18 cellular contexts compared by ENCODE assay signal in genomic region chr11:126086248-126086647, GRCh38. TPM values are rescaled to one million over a fixed set of nuclear protein-coding genes. Genes with fewer than 3 reads are reported as not detected.
DNase-seq lines count a peak whose midpoint lies in the region; ATAC-seq and TF ChIP-seq lines count a peak whose summit lies in the region.
"Had no signal": no experiment of that assay in that cellular context is flagged by ENCODE, and none has a peak within 500 bp of the region (broad histone marks: within the 10 kb centered on the region; RNA-seq: fewer than 3 reads in every experiment).

No MANE protein-coding gene starts in this region.

- peaks cover 62% of the 10 kb centered on the region for H3K4me1 Mint-ChIP-seq in neural progenitor cell
- H3K4me1 Mint-ChIP-seq: CD14-positive monocyte had no signal

- H3K27me3 ChIP-seq in BLaER1 treated with 17β-estradiol and CSF1 and Interleukin-3, amounts not matched to agents 10 nM and 100 nM = no peaks in the 10 kb centered on the region
- H3K27me3 ChIP-seq in neural progenitor cell (peaks cover 64% of the 10 kb centered on the region), hepatocyte (no peaks in the 10 kb centered on the region)

- H3K36me3 ChIP-seq in BLaER1 treated with 17β-estradiol and CSF1 and Interleukin-3, amounts not matched to agents 10 nM and 100 nM = no peaks in the 10 kb centered on the region
- H3K36me3 ChIP-seq in neural progenitor cell (no peaks in the 10 kb centered on the region), hepatocyte (replicated peaks; ENCODE audit: insufficient read depth, low read depth) (no peaks in the 10 kb centered on the region)

- no peaks in the 10 kb centered on the region for H3K36me3 Mint-ChIP-seq in neural progenitor cell
- H3K36me3 Mint-ChIP-seq: CD14-positive monocyte; CD8-positive, alpha-beta memory T cell had no signal

- H3K4me2 ChIP-seq in BLaER1 treated with 17β-estradiol and CSF1 and Interleukin-3, amounts not matched to agents 10 nM and 100 nM = peak overlapping the region in 7 of 11 experiments; percentile 22 to 45 (median 35); a peak in 12 of 22 replicates
- H3K4me2 ChIP-seq in neural progenitor cell (no peak overlapping the region), hepatocyte (no peak overlapping the region)
- H3K4me2 ChIP-seq: GM23338 had no signal

- ATAC-seq in GM21619 (IDR thresholded peaks at IDR 0.05; ENCODE audit: unreplicated experiment) = no peak
- ATAC-seq: GM12878, GM23338, HCT116 had no signal

- H3K4me3 Mint-ChIP-seq in neural progenitor cell = no peak overlapping the region
- H3K4me3 Mint-ChIP-seq: CD14-positive monocyte; CD4-positive, alpha-beta T cell; CD8-positive, alpha-beta memory T cell; GM23338; H9; HFFc6 had no signal

- H2AFZ ChIP-seq in neural progenitor cell (replicated peaks) (no peak overlapping the region), hepatocyte (no peak overlapping the region)
- H2AFZ ChIP-seq: GM23338 had no signal

- H3K9ac ChIP-seq in BLaER1 treated with 17β-estradiol and CSF1 and Interleukin-3, amounts not matched to agents 10 nM and 100 nM = no peak overlapping the region
- no peak overlapping the region for H3K9ac ChIP-seq in neural progenitor cell

- H3K27ac ChIP-seq in BLaER1 treated with 17β-estradiol and CSF1 and Interleukin-3, amounts not matched to agents 10 nM and 100 nM = no peak overlapping the region
- H3K27ac ChIP-seq in neural progenitor cell = no peak overlapping the region
- H3K27ac ChIP-seq in hepatocyte = no peak overlapping the region

- H3K9me3 ChIP-seq in BLaER1 treated with 17β-estradiol and CSF1 and Interleukin-3, amounts not matched to agents 10 nM and 100 nM (replicated peaks in 1 of 11) = peaks cover 0 to 13% (median 0%) of the 10 kb centered on the region in 11 experiments; a peak in 4 of 22 replicates
- H3K9me3 ChIP-seq in neural progenitor cell (ENCODE audit: low read depth) (no peaks in the 10 kb centered on the region), hepatocyte (ENCODE audit: low read depth) (no peaks in the 10 kb centered on the region)

- H4K20me1 ChIP-seq in BLaER1 treated with 17β-estradiol and CSF1 and Interleukin-3, amounts not matched to agents 10 nM and 100 nM = no peaks in the 10 kb centered on the region
- peaks cover 24% of the 10 kb centered on the region for H4K20me1 ChIP-seq in neural progenitor cell (ENCODE audit: low read depth)
- no peaks in the 10 kb centered on the region for H4K20me1 ChIP-seq in hepatocyte (ENCODE audit: insufficient read depth, poor library complexity, severe bottlenecking)

- H3K79me2 ChIP-seq in neural progenitor cell (ENCODE audit: low read depth) (no peaks in the 10 kb centered on the region), hepatocyte (no peaks in the 10 kb centered on the region)

- H3K9me2 ChIP-seq in hepatocyte (replicated peaks; ENCODE audit: insufficient read depth) = no peaks in the 10 kb centered on the region

- DNase-seq in NCI-H226 = peak; percentile 5
- DNase-seq in neural progenitor cell (ENCODE audit: low spot score) = no peak
- DNase-seq in activated T-cell treated with anti-CD3 and anti-CD28 coated beads for 4 hours = no peak
- no peak for DNase-seq in hepatocyte (ENCODE audit: low spot score)
- DNase-seq: CD4-positive, alpha-beta T cell; CD8-positive, alpha-beta memory T cell; DMS 273 treated with DMSO at 0.1 percent for 48 hours; DMS79; EL; GDM1; H9; HFFc6 had no signal

- no peak overlapping the region for H3K4me3 ChIP-seq in BLaER1 treated with 17β-estradiol and CSF1 and Interleukin-3, amounts not matched to agents 10 nM and 100 nM
- H3K4me3 ChIP-seq in neural progenitor cell (no peak overlapping the region), hepatocyte (no peak overlapping the region)
- H3K4me3 ChIP-seq: GM12878, GM23338 had no signal

- TF ChIP-seq CTCF in neural progenitor cell (IDR thresholded peaks at IDR 0.05) (no peak), hepatocyte (IDR thresholded peaks at IDR 0.05; ENCODE audit: poor library complexity) (no peak)

- no peaks in the 10 kb centered on the region for H3K9me3 Mint-ChIP-seq in neural progenitor cell
- H3K9me3 Mint-ChIP-seq: CD4-positive, alpha-beta T cell; CD8-positive, alpha-beta memory T cell; GM23338; H9; HFFc6 had no signal

- peaks cover 16% of the 10 kb centered on the region for H3K27me3 Mint-ChIP-seq in neural progenitor cell (ENCODE audit: insufficient read depth, low read depth)
- H3K27me3 Mint-ChIP-seq: CD4-positive, alpha-beta T cell had no signal

- peaks cover 44% of the 10 kb centered on the region for H3F3A ChIP-seq in neural progenitor cell (ENCODE audit: low read depth)

- peak overlapping the region; percentile 79 for H3K27ac Mint-ChIP-seq in neural progenitor cell
- H3K27ac Mint-ChIP-seq: CD14-positive monocyte, GM23338, H9, HFFc6 had no signal

- H3K4me1 ChIP-seq in BLaER1 treated with 17β-estradiol and CSF1 and Interleukin-3, amounts not matched to agents 10 nM and 100 nM = peaks cover 11 to 33% (median 23%) of the 10 kb centered on the region in 10 experiments
- H3K4me1 ChIP-seq in neural progenitor cell (peaks cover 42% of the 10 kb centered on the region), hepatocyte (ENCODE audit: insufficient read depth) (peaks cover 8% of the 10 kb centered on the region)

- 75% methylated on average over 5 of the region's 5 CpGs for WGBS in hepatocyte (ENCODE audit: low lambda C conversion rate, missing lambda C conversion rate)

RNA-seq across cellular contexts. Expression of gene CDON, which starts 23.6 kb away (rescaled TPM):
- total RNA-seq in neural progenitor cell (ENCODE audit: low replicate concordance) (50.5 and 71.3 TPM in 2 replicates), hepatocyte (38.0 and 41.9 TPM in 2 replicates)
- 17.5 and 25.0 TPM in 2 replicates for polyA plus RNA-seq in hepatocyte
- polyA plus RNA-seq: CD14-positive monocyte; CD8-positive, alpha-beta memory T cell had no signal

Comparison
In these comparisons a context has a peak if more than half of its experiments do, and no peak if none do; other contexts are left out.
1. H3K4me2 ChIP-seq: peak in BLaER1 treated with 17β-estradiol and CSF1 and Interleukin-3, amounts not matched to agents 10 nM and 100 nM (7 of 11); none in neural progenitor cell (single experiment) and hepatocyte (single experiment).